ENCODE assay signal across 35 cellular contexts in the genomic region with DNA sequence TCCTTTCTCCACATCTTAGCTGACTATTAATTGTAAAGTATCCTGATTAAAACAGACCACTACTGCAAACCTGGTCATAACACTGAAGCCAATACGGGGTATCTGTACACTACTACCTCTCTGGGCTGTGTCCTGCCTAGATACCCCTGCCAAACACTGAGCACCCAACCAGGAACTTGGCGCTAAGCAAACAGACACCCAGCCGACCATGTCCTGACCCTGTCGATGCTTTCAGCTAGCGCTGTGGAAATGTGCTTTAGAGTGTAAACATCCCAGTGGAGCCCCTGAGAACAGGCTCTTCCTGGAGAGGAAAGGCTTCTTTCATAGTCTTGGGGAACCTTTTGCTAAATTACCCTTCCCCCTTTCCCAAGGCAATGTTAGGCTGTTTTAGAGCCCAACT.
"Had no signal": no experiment of that assay in that cellular context is flagged by ENCODE, and none has a peak within 500 bp of the region (broad histone marks: within the 10 kb centered on the region; RNA-seq: fewer than 3 reads in every experiment).

No MANE protein-coding gene starts in this region.

- H3K27ac ChIP-seq: adrenal gland, ascending aorta, breast epithelium, cardiac muscle cell, colonic mucosa, epithelial cell of prostate, esophagus squamous epithelium, gastroesophageal sphincter, heart right ventricle had no signal

- H3K4me1 ChIP-seq: adrenal gland, ascending aorta, breast epithelium, colonic mucosa, esophagus squamous epithelium, gastroesophageal sphincter, heart right ventricle had no signal

- H3K9me3 ChIP-seq: adrenal gland, ascending aorta, breast epithelium, colonic mucosa, esophagus squamous epithelium, gastroesophageal sphincter, heart right ventricle had no signal

- H3K9me3 Mint-ChIP-seq: activated CD4-positive, alpha-beta memory T cell treated with anti-CD3 and anti-CD28 coated beads for 36 hours; activated CD4-positive, alpha-beta T cell treated with anti-CD3 and anti-CD28 coated beads, Interleukin-2, amount 10 ng/mL, durations not matched to agents 24 days and 14 days; activated naive CD4-positive, alpha-beta T cell treated with anti-CD3 and anti-CD28 coated beads for 36 hours; activated naive CD4-positive, alpha-beta T cell treated with anti-CD3 and anti-CD28 coated beads, Interleukin-2, amount 50 U/mL, for 24 hours; activated naive CD8-positive, alpha-beta T cell treated with anti-CD3 and anti-CD28 coated beads for 36 hours; activated naive CD8-positive, alpha-beta T cell treated with anti-CD3 and anti-CD28 coated beads, Interleukin-2, amount 50 U/mL, for 24 hours; activated T-helper 1 cell treated with anti-CD3 and anti-CD28 coated beads, Interleukin-12 subunit alpha, Interleukin-12 subunit beta, Interleukin-2, Interleukin-4 antibody, amounts not matched to agents 30 ng/mL and 10 ng/mL and 1 ng/mL, durations not matched to agents 14 hours and 24 hours and 36 hours; activated T-helper 2 cell treated with anti-CD3 and anti-CD28 coated beads, Interferon-gamma antibody, Interleukin-2, Interleukin-4, amounts not matched to agents 10 μg/mL and 5 μg/mL and 100 μg/mL, durations not matched to agents 14 hours and 24 hours and 36 hours; brain had no signal

- H3K4me1 Mint-ChIP-seq: activated CD4-positive, alpha-beta T cell treated with anti-CD3 and anti-CD28 coated beads for 36 hours; activated CD4-positive, alpha-beta T cell treated with anti-CD3 and anti-CD28 coated beads, Interleukin-2, amount 10 ng/mL, durations not matched to agents 24 days and 14 days; activated CD8-positive, alpha-beta memory T cell treated with anti-CD3 and anti-CD28 coated beads, Interleukin-2, amount 10 ng/mL, durations not matched to agents 7 days and 5 days; activated naive CD4-positive, alpha-beta T cell treated with anti-CD3 and anti-CD28 coated beads, Interleukin-2, amount 50 U/mL, for 24 hours; activated naive CD8-positive, alpha-beta T cell treated with anti-CD3 and anti-CD28 coated beads for 36 hours; activated naive CD8-positive, alpha-beta T cell treated with anti-CD3 and anti-CD28 coated beads, Interleukin-2, amount 50 U/mL, for 24 hours; brain had no signal

- H3K4me3 ChIP-seq: adrenal gland, ascending aorta, breast epithelium, cardiac muscle cell, colonic mucosa, esophagus squamous epithelium, gastroesophageal sphincter, heart right ventricle had no signal

- H3K27me3 ChIP-seq: adrenal gland, ascending aorta, breast epithelium, colonic mucosa, esophagus squamous epithelium, gastroesophageal sphincter, heart right ventricle had no signal

- DNase-seq: activated CD4-positive, alpha-beta memory T cell treated with anti-CD3 and anti-CD28 coated beads for 36 hours; activated CD4-positive, alpha-beta T cell treated with anti-CD3 and anti-CD28 coated beads for 36 hours; activated CD4-positive, alpha-beta T cell treated with anti-CD3 and anti-CD28 coated beads, Interleukin-2, amount 10 ng/mL, durations not matched to agents 24 days and 14 days; activated CD4-positive, CD25-positive, alpha-beta regulatory T cell; activated CD4-positive, CD25-positive, alpha-beta regulatory T cell treated with anti-CD3 and anti-CD28 coated beads, Interleukin-2, amount 50 U/mL, for 72 hours; activated CD8-positive, alpha-beta memory T cell treated with anti-CD3 and anti-CD28 coated beads, Interleukin-2, amount 10 ng/mL, durations not matched to agents 7 days and 5 days; activated CD8-positive, alpha-beta memory T cell treated with anti-CD3 and anti-CD28 coated beads, Interleukin-2, amount 50 U/mL, for 4 hours; activated CD8-positive, alpha-beta T cell treated with anti-CD3 and anti-CD28 coated beads, Interleukin-2, amount 10 ng/mL, durations not matched to agents 7 days and 5 days; activated effector memory CD4-positive, alpha-beta T cell treated with anti-CD3 and anti-CD28 coated beads, Interleukin-2, amount 50 U/mL, for 16 hours; activated naive CD4-positive, alpha-beta T cell treated with anti-CD3 and anti-CD28 coated beads for 36 hours; activated naive CD8-positive, alpha-beta T cell treated with anti-CD3 and anti-CD28 coated beads for 36 hours; activated naive CD8-positive, alpha-beta T cell treated with anti-CD3 and anti-CD28 coated beads, Interleukin-2, amount 50 U/mL, for 24 hours; activated T-cell treated with anti-CD3 and anti-CD28 coated beads, Interleukin-2, amount 50 U/mL, for 1 hour; activated T-cell treated with anti-CD3 and anti-CD28 coated beads, Interleukin-2, amount 50 U/mL, for 48 hours; adrenal gland; amygdala; central memory CD4-positive, alpha-beta T cell; cerebellar nuclear complex; colonic mucosa; effector CD8-positive, alpha-beta T cell; esophagus squamous epithelium; foreskin melanocyte; heart right ventricle; T-helper 2 cell had no signal

- FAIRE-seq: endometrium, endothelial cell of umbilical vein had no signal

- H3K36me3 ChIP-seq: adrenal gland, ascending aorta, breast epithelium, cardiac muscle cell, colonic mucosa, esophagus squamous epithelium, gastroesophageal sphincter, heart right ventricle had no signal

- H3K27me3 Mint-ChIP-seq: activated CD4-positive, alpha-beta T cell treated with anti-CD3 and anti-CD28 coated beads for 36 hours; activated naive CD8-positive, alpha-beta T cell treated with anti-CD3 and anti-CD28 coated beads for 36 hours; activated naive CD8-positive, alpha-beta T cell treated with anti-CD3 and anti-CD28 coated beads, Interleukin-2, amount 50 U/mL, for 24 hours had no signal

- H3K4me3 Mint-ChIP-seq: activated CD4-positive, alpha-beta memory T cell treated with anti-CD3 and anti-CD28 coated beads for 36 hours; activated CD4-positive, alpha-beta T cell treated with anti-CD3 and anti-CD28 coated beads for 36 hours; activated CD4-positive, alpha-beta T cell treated with anti-CD3 and anti-CD28 coated beads, Interleukin-2, amount 10 ng/mL, durations not matched to agents 24 days and 14 days; activated CD8-positive, alpha-beta memory T cell treated with anti-CD3 and anti-CD28 coated beads, Interleukin-2, amount 10 ng/mL, durations not matched to agents 7 days and 5 days; activated CD8-positive, alpha-beta T cell treated with anti-CD3 and anti-CD28 coated beads, Interleukin-2, amount 10 ng/mL, durations not matched to agents 7 days and 5 days; activated naive CD4-positive, alpha-beta T cell treated with anti-CD3 and anti-CD28 coated beads for 36 hours; activated naive CD4-positive, alpha-beta T cell treated with anti-CD3 and anti-CD28 coated beads, Interleukin-2, amount 50 U/mL, for 24 hours; activated naive CD8-positive, alpha-beta T cell treated with anti-CD3 and anti-CD28 coated beads for 36 hours; activated naive CD8-positive, alpha-beta T cell treated with anti-CD3 and anti-CD28 coated beads, Interleukin-2, amount 50 U/mL, for 24 hours; activated T-helper 1 cell treated with anti-CD3 and anti-CD28 coated beads, Interleukin-12 subunit alpha, Interleukin-12 subunit beta, Interleukin-2, Interleukin-4 antibody, amounts not matched to agents 30 ng/mL and 10 ng/mL and 1 ng/mL, durations not matched to agents 14 hours and 24 hours and 36 hours; brain had no signal

- ATAC-seq: activated CD4-positive, alpha-beta T cell treated with anti-CD3 and anti-CD28 coated beads for 36 hours; activated CD8-positive, alpha-beta memory T cell treated with anti-CD3 and anti-CD28 coated beads, Interleukin-2, amount 10 ng/mL, durations not matched to agents 7 days and 5 days; activated CD8-positive, alpha-beta T cell treated with anti-CD3 and anti-CD28 coated beads, Interleukin-2, amount 10 ng/mL, durations not matched to agents 7 days and 5 days; activated naive CD8-positive, alpha-beta T cell treated with anti-CD3 and anti-CD28 coated beads, Interleukin-2, amount 50 U/mL, for 24 hours; gastroesophageal sphincter; heart right ventricle had no signal

- H3K27ac Mint-ChIP-seq: activated CD4-positive, alpha-beta memory T cell treated with anti-CD3 and anti-CD28 coated beads for 36 hours; activated CD4-positive, alpha-beta T cell treated with anti-CD3 and anti-CD28 coated beads for 36 hours; activated CD4-positive, alpha-beta T cell treated with anti-CD3 and anti-CD28 coated beads, Interleukin-2, amount 10 ng/mL, durations not matched to agents 24 days and 14 days; activated CD8-positive, alpha-beta memory T cell treated with anti-CD3 and anti-CD28 coated beads, Interleukin-2, amount 10 ng/mL, durations not matched to agents 7 days and 5 days; activated CD8-positive, alpha-beta T cell treated with anti-CD3 and anti-CD28 coated beads, Interleukin-2, amount 10 ng/mL, durations not matched to agents 7 days and 5 days; activated naive CD4-positive, alpha-beta T cell treated with anti-CD3 and anti-CD28 coated beads for 36 hours; activated naive CD4-positive, alpha-beta T cell treated with anti-CD3 and anti-CD28 coated beads, Interleukin-2, amount 50 U/mL, for 24 hours; activated naive CD8-positive, alpha-beta T cell treated with anti-CD3 and anti-CD28 coated beads for 36 hours; activated naive CD8-positive, alpha-beta T cell treated with anti-CD3 and anti-CD28 coated beads, Interleukin-2, amount 50 U/mL, for 24 hours; activated T-helper 1 cell treated with anti-CD3 and anti-CD28 coated beads, Interleukin-12 subunit alpha, Interleukin-12 subunit beta, Interleukin-2, Interleukin-4 antibody, amounts not matched to agents 30 ng/mL and 10 ng/mL and 1 ng/mL, durations not matched to agents 14 hours and 24 hours and 36 hours; activated T-helper 2 cell treated with anti-CD3 and anti-CD28 coated beads, Interferon-gamma antibody, Interleukin-2, Interleukin-4, amounts not matched to agents 10 μg/mL and 5 μg/mL and 100 μg/mL, durations not matched to agents 14 hours and 24 hours and 36 hours; brain had no signal

- H3K36me3 Mint-ChIP-seq: activated CD4-positive, alpha-beta memory T cell treated with anti-CD3 and anti-CD28 coated beads for 36 hours; activated CD8-positive, alpha-beta memory T cell treated with anti-CD3 and anti-CD28 coated beads, Interleukin-2, amount 10 ng/mL, durations not matched to agents 7 days and 5 days; activated naive CD4-positive, alpha-beta T cell treated with anti-CD3 and anti-CD28 coated beads, Interleukin-2, amount 50 U/mL, for 24 hours; activated naive CD8-positive, alpha-beta T cell treated with anti-CD3 and anti-CD28 coated beads for 36 hours; brain had no signal
